ENCODE assay signal across 25 cellular contexts in genomic region chr2:192215096-192215877, GRCh38. TPM values are rescaled to one million over a fixed set of nuclear protein-coding genes. Genes with fewer than 3 reads are reported as not detected.
"Had no signal": no experiment of that assay in that cellular context is flagged by ENCODE, and none has a peak within 500 bp of the region (broad histone marks: within the 10 kb centered on the region; RNA-seq: fewer than 3 reads in every experiment).

No MANE protein-coding gene starts in this region.

- DNase-seq: endodermal cell; erythroblast; foreskin keratinocyte; heart right ventricle; left lung; lower lobe of right lung; mesenchymal stem cell; naive thymus-derived CD4-positive, alpha-beta T cell; nephron progenitor cell; posterior cingulate gyrus; sigmoid colon; stimulated activated CD4-positive, alpha-beta T cell treated with anti-CD3 and anti-CD28 coated beads, Interleukin-2, amount 100 ng/mL, for 24 hours; stimulated activated CD4-positive, alpha-beta T cell treated with anti-CD3 and anti-CD28 coated beads, Interleukin-4, amount 100 ng/mL, for 4 hours; stimulated activated naive B cell treated with anti-CD40 and anti-IgM and Interleukin-4, amounts not matched to agents 10 μg/mL and 1 μg/mL and 100 μg/mL, for 72 hours; stomach; tibial artery; upper lobe of left lung; uterus had no signal

- ATAC-seq: foreskin keratinocyte; heart right ventricle; left lung; lower lobe of right lung; naive thymus-derived CD4-positive, alpha-beta T cell; stimulated activated naive B cell treated with anti-CD40 and anti-IgM and Interleukin-4, amounts not matched to agents 10 μg/mL and 1 μg/mL and 100 μg/mL, for 72 hours had no signal

- H3K4me1 ChIP-seq: foreskin keratinocyte, heart right ventricle, left lung, lower lobe of right lung, right atrium auricular region, sigmoid colon, stomach, suprapubic skin, tibial artery, upper lobe of left lung, uterus had no signal

- H3K36me3 ChIP-seq: heart right ventricle, left lung, lower lobe of right lung, right atrium auricular region, sigmoid colon, stomach, suprapubic skin, tibial artery, upper lobe of left lung, uterus had no signal

- H3K9me3 ChIP-seq: left lung, lower lobe of right lung, right atrium auricular region, sigmoid colon, suprapubic skin, tibial artery, upper lobe of left lung, uterus had no signal

- H3K27me3 ChIP-seq: foreskin keratinocyte, heart right ventricle, left lung, right atrium auricular region, sigmoid colon, stomach, suprapubic skin, tibial artery, upper lobe of left lung, uterus had no signal

- H3K4me3 ChIP-seq: heart right ventricle, left lung, lower lobe of right lung, right atrium auricular region, sigmoid colon, skin epidermis, stomach, suprapubic skin, tibial artery, upper lobe of left lung, uterus had no signal

- FAIRE-seq: endothelial cell of umbilical vein, islet of Langerhans had no signal

- H3K27ac ChIP-seq: foreskin keratinocyte, heart right ventricle, left lung, lower lobe of right lung, right atrium auricular region, sigmoid colon, skin epidermis, stomach, suprapubic skin, tibial artery, upper lobe of left lung, uterus had no signal

RNA-seq across cellular contexts. Expression of gene TMEFF2, which starts 20.6 kb away (rescaled TPM):
- total RNA-seq: foreskin keratinocyte; glomerular endothelial cell; left lung; lower lobe of right lung; naive thymus-derived CD4-positive, alpha-beta T cell; pulmonary artery endothelial cell had no signal
- polyA plus RNA-seq: foreskin keratinocyte; naive thymus-derived CD4-positive, alpha-beta T cell had no signal
